Comparison of ENCODE assay signal across 8 cellular contexts in genomic region chrX:11724122-11725017, GRCh38. TPM values are rescaled to one million over a fixed set of nuclear protein-coding genes. Genes with fewer than 3 reads are reported as not detected.
DNase-seq lines count a peak whose midpoint lies in the region; ATAC-seq, FAIRE-seq and TF ChIP-seq lines count a peak whose summit lies in the region.

No MANE protein-coding gene starts in this region.

- no peak for TF ChIP-seq POLR2A in H1 (IDR thresholded peaks at IDR 0.05; ENCODE audit: control extremely low read depth in 1 of 2, low read depth in 2 of 2, low read length in 2 of 2)

- no peak overlapping the region for H4K8ac ChIP-seq in H1 (ENCODE audit: extremely low read depth, insufficient read depth, low read length)

- H2BK5ac ChIP-seq in H1 (ENCODE audit: low read depth, low read length): no peak overlapping the region

- peak; percentile 34 to 46 for TF ChIP-seq RAD21 in H1 (IDR thresholded peaks at IDR 0.05 in 1 of 2, conservative IDR thresholded peaks at IDR 0.05 in 1 of 2; ENCODE audit: low read depth in 2 of 2, low read length in 2 of 2)

- H3K36me3 ChIP-seq in OCI-LY7 (ENCODE audit: insufficient read depth, low read length) (no peaks in the 10 kb centered on the region), H1 (ENCODE audit: control insufficient read depth in 2 of 4, insufficient read depth in 4 of 4, low read length in 3 of 4) (no peaks in the 10 kb centered on the region)

- H3K79me1 ChIP-seq in H1 (ENCODE audit: low read depth, low read length): no peaks in the 10 kb centered on the region

- TF ChIP-seq CTCF in OCI-LY7 (conservative IDR thresholded peaks at IDR 0.05; ENCODE audit: low read length) (peak; percentile 82), H1 (IDR thresholded peaks at IDR 0.05; ENCODE audit: control extremely low read depth in 1 of 3, insufficient read depth in 1 of 3, low read depth in 1 of 3, low read length in 3 of 3) (peak in 2 of 3 experiments; percentile 34 to 38; a peak in 2 of 4 replicates), nephron (IDR thresholded peaks at IDR 0.05; ENCODE audit: unreplicated experiment in 3 of 3) (peak; percentile 58 to 64 (median 59))

- H3K9me2 ChIP-seq in OCI-LY7 (ENCODE audit: insufficient read depth, low read length): no peaks in the 10 kb centered on the region

- no peak overlapping the region for H3K14ac ChIP-seq in H1 (ENCODE audit: insufficient read length)

- no peaks in the 10 kb centered on the region for H3K27me3 Mint-ChIP-seq in nephron (ENCODE audit: low read depth)
- peaks cover 2% of the 10 kb centered on the region for H3K27me3 Mint-ChIP-seq in T-helper 2 cell treated with Interferon-gamma antibody and Interleukin-4, amounts not matched to agents 5 μg/mL and 100 μg/mL, for 36 hours (ENCODE audit: low read depth)

- H2AFZ ChIP-seq in OCI-LY7 (ENCODE audit: low read length) (peak overlapping the region; percentile 78; the same call in 1 of the 2 replicates), H1 (ENCODE audit: low read length) (no peak overlapping the region)

- H4K91ac ChIP-seq in H1 (replicated peaks; ENCODE audit: insufficient read length, low read length): no peak overlapping the region

- H3K4me3 ChIP-seq in OCI-LY7 (ENCODE audit: low read depth, low read length, poor library complexity, severe bottlenecking) (no peak overlapping the region), H1 (ENCODE audit: extremely low read depth in 1 of 4, insufficient read depth in 2 of 4, low read depth in 3 of 4, low read length in 4 of 4) (no peak overlapping the region)

- no peak overlapping the region for H2BK20ac ChIP-seq in H1 (ENCODE audit: low read length)

- H4K5ac ChIP-seq in H1 (ENCODE audit: insufficient read length, low read depth, low read length): no peak overlapping the region

- H2AK5ac ChIP-seq in H1 (ENCODE audit: low read depth, low read length): no peak overlapping the region

- peaks cover 5% of the 10 kb centered on the region for H3K4me1 Mint-ChIP-seq in nephron
- no peaks in the 10 kb centered on the region for H3K4me1 Mint-ChIP-seq in T-helper 2 cell treated with Interferon-gamma antibody and Interleukin-4, amounts not matched to agents 5 μg/mL and 100 μg/mL, for 36 hours (ENCODE audit: low read depth)

- H3K27ac ChIP-seq in OCI-LY7 (ENCODE audit: low read depth, low read length, poor library complexity, severe bottlenecking) (no peak overlapping the region), H1 (ENCODE audit: low read depth, low read length) (no peak overlapping the region)

- H3K56ac ChIP-seq in H1 (replicated peaks; ENCODE audit: insufficient read length, low read depth, low read length): no peak overlapping the region

- no peaks in the 10 kb centered on the region for H3K9me3 ChIP-seq in OCI-LY7 (ENCODE audit: low read length)
- no peaks in the 10 kb centered on the region for H3K9me3 ChIP-seq in H1 (ENCODE audit: insufficient read depth in 2 of 2, low read depth in 1 of 2, low read length in 1 of 2)

- BruUV-seq in OCI-LY7 (replicated peaks; lab: Mats Ljungman, UMichigan): no TSS peak

- 80% methylated on average over 6 of the region's 7 CpGs; no CpG with 5 or more reads in 1 of the 2 experiments for WGBS in H1 (ENCODE audit: extremely low coverage in 1 of 2, insufficient coverage in 1 of 2, insufficient read length in 1 of 2, insufficient replicate concordance in 2 of 2, low coverage in 1 of 2, low lambda C conversion rate in 2 of 2, missing lambda C conversion rate in 1 of 2), 2 experiments

- no peaks in the 10 kb centered on the region for H3K79me2 ChIP-seq in OCI-LY7 (ENCODE audit: insufficient read depth, low read depth, low read length)
- no peaks in the 10 kb centered on the region for H3K79me2 ChIP-seq in H1 (ENCODE audit: control insufficient read depth in 1 of 2, insufficient read depth in 2 of 2, low read length in 2 of 2)

- no peak overlapping the region for H3K27ac Mint-ChIP-seq in nephron
- no peak overlapping the region for H3K27ac Mint-ChIP-seq in T-helper 2 cell treated with Interferon-gamma antibody and Interleukin-4, amounts not matched to agents 5 μg/mL and 100 μg/mL, for 36 hours

- intact Hi-C loops in OCI-LY7 (cut with micrococcal nuclease; ENCODE audit: unreplicated experiment): loop anchor here (2.0 to 5.0 kb wide), 2 partner anchors 48 to 192 kb away; no protein-coding TSS in a partner anchor

- peak; percentile 82 for ATAC-seq in GM19351 (IDR thresholded peaks at IDR 0.05; ENCODE audit: unreplicated experiment)

- CTCF ChIA-PET in OCI-LY7 (lab: Charles Lee; ENCODE audit: unreplicated experiment): no interaction called here
- CTCF ChIA-PET in H1 (lab: Charles Lee; ENCODE audit: partially characterized antibody): interaction anchor here (0.7 to 2.7 kb wide), 13 partner anchors 9 to 192 kb away, joined by 3 to 12 read pairs (median 3); partner anchors contain the start of gene ARHGAP6

- H2BK15ac ChIP-seq in H1 (ENCODE audit: low read length): no peak overlapping the region

- no peak overlapping the region for H3K4me3 Mint-ChIP-seq in nephron
- H3K4me3 Mint-ChIP-seq in T-helper 2 cell treated with Interferon-gamma antibody and Interleukin-4, amounts not matched to agents 5 μg/mL and 100 μg/mL, for 36 hours: no peak overlapping the region

- H3K9me3 Mint-ChIP-seq in nephron: peaks cover 8% of the 10 kb centered on the region
- no peaks in the 10 kb centered on the region for H3K9me3 Mint-ChIP-seq in T-helper 2 cell treated with Interferon-gamma antibody and Interleukin-4, amounts not matched to agents 5 μg/mL and 100 μg/mL, for 36 hours

- no peak for TF ChIP-seq EP300 in H1 (IDR thresholded peaks at IDR 0.05; ENCODE audit: borderline replicate concordance in 1 of 2, low read depth in 2 of 2, low read length in 2 of 2)

- no peak overlapping the region for H2BK12ac ChIP-seq in H1 (ENCODE audit: low read depth, low read length)

- no peaks in the 10 kb centered on the region for H3K23me2 ChIP-seq in H1 (ENCODE audit: low read depth, low read length)

- no peaks in the 10 kb centered on the region for H3K36me3 Mint-ChIP-seq in nephron (ENCODE audit: low read depth)
- H3K36me3 Mint-ChIP-seq in T-helper 2 cell treated with Interferon-gamma antibody and Interleukin-4, amounts not matched to agents 5 μg/mL and 100 μg/mL, for 36 hours (ENCODE audit: low read depth): no peaks in the 10 kb centered on the region

- H3K4ac ChIP-seq in H1 (replicated peaks; ENCODE audit: insufficient read length, low read depth, low read length): no peak overlapping the region

- no peak overlapping the region for H2BK120ac ChIP-seq in H1 (replicated peaks; ENCODE audit: low read depth, low read length)

- H3K18ac ChIP-seq in H1 (ENCODE audit: extremely low read depth, low read length): no peak overlapping the region

- DNase-seq in DMS 273 (lab: John Stamatoyannopoulos, UW; ENCODE audit: unreplicated experiment) (peak; percentile 67), DMS 273 treated with DMSO at 0.1 percent for 48 hours (lab: John Stamatoyannopoulos, UW) (no peak), OCI-LY7 (ENCODE audit: low spot score) (peak; percentile 29), H1 (ENCODE audit: low read depth in 1 of 2, low spot score in 2 of 2) (no peak), NCI-H1694 treated with DMSO at 0.1 percent for 48 hours (lab: John Stamatoyannopoulos, UW) (no peak)
- DNase-seq in T-helper 2 cell treated with Interferon-gamma antibody and Interleukin-4, amounts not matched to agents 5 μg/mL and 100 μg/mL, for 36 hours (ENCODE audit: low spot score): no peak

- no peaks in the 10 kb centered on the region for H4K20me1 ChIP-seq in OCI-LY7 (ENCODE audit: insufficient read depth, low read length)
- H4K20me1 ChIP-seq in H1 (replicated peaks in 1 of 2; ENCODE audit: control insufficient read depth in 1 of 2, insufficient read depth in 2 of 2, low read length in 2 of 2): no peaks in the 10 kb centered on the region

- peak; percentile 78 for FAIRE-seq in H1 (lab: Jason Lieb, UNC)

- H3K4me2 ChIP-seq in OCI-LY7 (ENCODE audit: low read length): no peak overlapping the region
- no peak overlapping the region for H3K4me2 ChIP-seq in H1 (ENCODE audit: insufficient read depth in 1 of 2, low read depth in 2 of 2, low read length in 2 of 2)

- POLR2A ChIA-PET in OCI-LY7 (lab: Charles Lee) (interaction anchor here (0.6 kb wide), 1 partner anchor 1610 kb away, joined by 3 read pairs; no protein-coding TSS in a partner anchor), H1 (lab: Charles Lee; ENCODE audit: partially characterized antibody) (no interaction called here)

- no peak overlapping the region for H3K9ac ChIP-seq in H1 (replicated peaks in 1 of 4; ENCODE audit: extremely low read depth in 1 of 4, low read depth in 3 of 4, low read length in 3 of 4)

- H3K4me1 ChIP-seq in OCI-LY7 (ENCODE audit: insufficient read depth, low read length, poor library complexity, severe bottlenecking) (no peaks in the 10 kb centered on the region), H1 (replicated peaks in 1 of 4; ENCODE audit: control insufficient read depth in 3 of 4, insufficient read depth in 4 of 4, low read length in 3 of 4) (no peaks in the 10 kb centered on the region)

- no peak overlapping the region for H3K23ac ChIP-seq in H1 (ENCODE audit: insufficient read length)

- H3K27me3 ChIP-seq in H1 (replicated peaks in 1 of 4; ENCODE audit: control insufficient read depth in 3 of 4, extremely low read depth in 1 of 4, insufficient read depth in 3 of 4, low read length in 3 of 4): no peaks in the 10 kb centered on the region

RNA-seq across cellular contexts. Expression of gene MSL3, which starts 33.7 kb away (rescaled TPM):
- total RNA-seq in OCI-LY7 (2014; rRNA removed; shearing (Covaris generic)): 29.4 and 40.7 TPM in 2 replicates
- 42.5 and 47.7 TPM in 2 replicates for total RNA-seq in OCI-LY7 (2022)
- total RNA-seq in H1 (2021; fragmentation: NEBNext Ultra II Directional; extraction: Animal tissue kit (Norgen Biotek cat#: 25700)): 11.3 and 12.3 TPM in 2 replicates
- polyA plus RNA-seq in H1 (2011; rRNA removed): 10.5 and 10.6 TPM in 2 replicates
- polyA plus RNA-seq in H1 (2011; cell fraction: cytosol; rRNA removed): 13.8 TPM
- polyA plus RNA-seq in H1 (2011; cell fraction: nucleus; rRNA removed): 19.4 TPM
- 7.0 to 16.0 TPM (median 8.6 TPM) in 4 replicates for polyA plus RNA-seq in H1 (2012, experiment 1 of 2)
- 4.0 TPM for polyA plus RNA-seq in H1 (2012, experiment 2 of 2)
- polyA plus RNA-seq in H1 (2013, experiment 1 of 2): 10.8 TPM
- polyA plus RNA-seq in H1 (2013, experiment 2 of 2): 10.2 TPM
- 8.3 and 10.0 TPM in 2 replicates for polyA minus RNA-seq in H1 (2011; rRNA and poly(A)+ RNA removed)
- 5.7 TPM for polyA minus RNA-seq in H1 (2011; cell fraction: cytosol; rRNA and poly(A)+ RNA removed)
- 16.7 TPM for polyA minus RNA-seq in H1 (2011; cell fraction: nucleus; rRNA and poly(A)+ RNA removed)

RNA-seq across cellular contexts. Expression of gene ARHGAP6, which starts 58.6 kb away (rescaled TPM):
- not detected in 2 replicates for total RNA-seq in OCI-LY7 (2014; rRNA removed; shearing (Covaris generic))
- not detected in 2 replicates for total RNA-seq in OCI-LY7 (2022)
- 0.63 and 0.82 TPM in 2 replicates for total RNA-seq in H1 (2021; fragmentation: NEBNext Ultra II Directional; extraction: Animal tissue kit (Norgen Biotek cat#: 25700))
- 0.35 and 0.44 TPM in 2 replicates for polyA plus RNA-seq in H1 (2011; rRNA removed)
- 0.43 TPM for polyA plus RNA-seq in H1 (2011; cell fraction: cytosol; rRNA removed)
- polyA plus RNA-seq in H1 (2011; cell fraction: nucleus; rRNA removed): 0.71 TPM
- 0.25 to 0.50 TPM (median 0.44 TPM) in 4 replicates for polyA plus RNA-seq in H1 (2012, experiment 1 of 2)
- polyA plus RNA-seq in H1 (2012, experiment 2 of 2): 0.37 TPM
- polyA plus RNA-seq in H1 (2013, experiment 1 of 2): 0.53 TPM
- 0.48 TPM for polyA plus RNA-seq in H1 (2013, experiment 2 of 2)
- polyA minus RNA-seq in H1 (2011; rRNA and poly(A)+ RNA removed): 0.39 and 0.82 TPM in 2 replicates
- not detected for polyA minus RNA-seq in H1 (2011; cell fraction: cytosol; rRNA and poly(A)+ RNA removed)
- 2.1 TPM for polyA minus RNA-seq in H1 (2011; cell fraction: nucleus; rRNA and poly(A)+ RNA removed)

Comparison
In these comparisons a context has a peak if more than half of its experiments do, and no peak if none do; other contexts are left out.
1. DNase-seq: peak in DMS 273 (single experiment) and OCI-LY7 (single experiment); none in DMS 273 treated with DMSO at 0.1 percent for 48 hours (single experiment), H1 (0 of 2), T-helper 2 cell treated with Interferon-gamma antibody and Interleukin-4, amounts not matched to agents 5 μg/mL and 100 μg/mL, for 36 hours (single experiment) and NCI-H1694 treated with DMSO at 0.1 percent for 48 hours (single experiment).
2. Peak in every context shown above with its lines, with median percentiles within 50 percentile points of each other: CTCF ChIP-seq.